ENCODE assay signal across 8 cellular contexts in genomic region chr7:116511552-116512523, GRCh38. TPM values are rescaled to one million over a fixed set of nuclear protein-coding genes. Genes with fewer than 3 reads are reported as not detected.
DNase-seq lines count a peak whose midpoint lies in the region; ATAC-seq and TF ChIP-seq lines count a peak whose summit lies in the region.

No MANE protein-coding gene starts in this region.

- no peaks in the 10 kb centered on the region for H3K9me3 ChIP-seq in DOHH2 (ENCODE audit: control insufficient read depth, insufficient read depth, low read length)
- H3K9me3 ChIP-seq in SK-N-MC (ENCODE audit: low read depth, low read length), result no peaks in the 10 kb centered on the region

- H3K27me3 ChIP-seq in DOHH2 (ENCODE audit: control insufficient read depth, low read length), result peaks cover 24% of the 10 kb centered on the region

- no peaks in the 10 kb centered on the region for H3F3A ChIP-seq in DOHH2 (ENCODE audit: control insufficient read depth, insufficient read depth)

- H3K36me3 ChIP-seq in DOHH2 (ENCODE audit: control insufficient read depth, low read length) (no peaks in the 10 kb centered on the region), SK-N-MC (ENCODE audit: insufficient read depth, low read length) (peaks cover 20% of the 10 kb centered on the region)

- no peaks in the 10 kb centered on the region for H4K20me1 ChIP-seq in DOHH2 (ENCODE audit: control insufficient read depth, insufficient read depth, low read depth, low read length)

- ATAC-seq in GM19455 (IDR thresholded peaks at IDR 0.05; ENCODE audit: unreplicated experiment), result peak; percentile 100
- peak; percentile 98 for ATAC-seq in HG03442 (IDR thresholded peaks at IDR 0.05; ENCODE audit: unreplicated experiment)
- peak; percentile 76 for ATAC-seq in esophagus mucosa

- H3K27ac ChIP-seq in DOHH2 (ENCODE audit: low read depth, low read length) (no peak overlapping the region), SK-N-MC (peak overlapping the region; percentile 20; the same call in 1 of the 2 replicates)

- H3K4me3 ChIP-seq in DOHH2 (ENCODE audit: low read length), result peak overlapping the region; percentile 54
- H3K4me3 ChIP-seq in SK-N-MC, result no peak overlapping the region

- H3K4me2 ChIP-seq in DOHH2 (ENCODE audit: low read length), result peak overlapping the region; percentile 61

- peak overlapping the region; percentile 15 for H3K9ac ChIP-seq in SK-N-MC (ENCODE audit: insufficient read length)

- TF ChIP-seq CTCF in DOHH2 (IDR thresholded peaks at IDR 0.05; ENCODE audit: low read depth, low read length, poor library complexity, severe bottlenecking), result no peak

- H3K79me2 ChIP-seq in DOHH2 (ENCODE audit: control insufficient read depth, low read length), result no peaks in the 10 kb centered on the region

- DNase-seq in SK-N-MC (ENCODE audit: low read depth, low spot score) (no peak), pons (ENCODE audit: low spot score) (peak; percentile 59), NCI-H446 treated with DMSO at 0.1 percent for 48 hours (lab: John Stamatoyannopoulos, UW) (no peak), NCI-H1930 (lab: John Stamatoyannopoulos, UW) (no peak)

- H3K9me2 ChIP-seq in DOHH2 (replicated peaks; ENCODE audit: control insufficient read depth, low read length), result no peaks in the 10 kb centered on the region; the same call in 1 of the 2 replicates

- H3K4me1 ChIP-seq in DOHH2 (ENCODE audit: control insufficient read depth, low read length), result peaks cover 7% of the 10 kb centered on the region; the same call in 1 of the 2 replicates

RNA-seq across cellular contexts. Expression of gene CAV2, which starts 12.3 kb away (rescaled TPM):
- total RNA-seq in esophagus mucosa, result 50.2 TPM

RNA-seq across cellular contexts. Expression of gene CAV1, which starts 13.0 kb away (rescaled TPM):
- 40.6 TPM for total RNA-seq in esophagus mucosa
